8 cellular contexts compared by ENCODE assay signal in the genomic region with DNA sequence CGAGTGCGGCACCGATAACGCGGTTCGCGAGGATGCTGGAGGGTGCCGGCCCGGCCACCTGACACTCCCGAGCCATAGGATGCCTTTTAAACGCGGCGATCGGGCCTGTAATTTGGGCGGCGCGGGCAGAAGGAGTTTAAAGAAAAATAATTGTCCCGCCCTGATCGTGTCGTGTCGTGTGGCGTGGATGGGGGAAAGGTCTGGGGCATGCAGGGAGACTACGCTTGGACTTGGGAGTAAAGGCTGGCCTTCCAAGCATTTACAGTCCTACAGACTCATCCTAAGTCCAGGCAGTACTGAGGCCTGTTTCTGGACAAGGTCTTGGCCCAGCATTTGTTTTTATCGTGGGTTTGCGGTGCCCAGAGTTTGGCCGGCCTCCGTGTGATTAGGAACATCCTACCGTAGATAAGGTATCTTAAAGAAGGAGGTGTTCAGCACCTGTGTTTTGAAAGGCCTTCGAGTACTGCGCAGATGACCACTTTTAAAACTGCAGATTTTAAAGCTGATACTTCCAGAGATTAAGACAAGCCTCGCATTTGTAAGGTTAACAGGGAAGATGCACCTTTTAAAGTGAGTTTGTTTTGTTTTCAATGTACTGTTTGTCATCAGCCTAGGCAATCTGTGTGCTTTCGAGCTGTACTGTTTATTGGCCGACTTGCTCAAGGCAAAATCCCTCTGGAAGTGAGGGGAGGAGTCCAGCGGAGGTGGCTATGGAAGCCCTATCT. TPM values are rescaled to one million over a fixed set of nuclear protein-coding genes. Genes with fewer than 3 reads are reported as not detected.
DNase-seq lines count a peak whose midpoint lies in the region; ATAC-seq and TF ChIP-seq lines count a peak whose summit lies in the region.

No MANE protein-coding gene starts in this region.

- H3K27me3 Mint-ChIP-seq in T-helper 17 cell: no peaks in the 10 kb centered on the region
- no peaks in the 10 kb centered on the region for H3K27me3 Mint-ChIP-seq in type B pancreatic cell

- peaks cover 6% of the 10 kb centered on the region for H3K4me1 ChIP-seq in effector memory CD4-positive, alpha-beta T cell (ENCODE audit: control insufficient read depth, insufficient read depth, low read length, poor library complexity, severe bottlenecking)

- peak overlapping the region; percentile 30 for H3K27ac ChIP-seq in effector memory CD4-positive, alpha-beta T cell (ENCODE audit: insufficient read depth, low read length, poor library complexity, severe bottlenecking)

- H3K4me3 ChIP-seq in effector memory CD4-positive, alpha-beta T cell (ENCODE audit: insufficient read depth, low read depth, low read length, poor library complexity, severe bottlenecking): peak overlapping the region; percentile 78

- H3K4me3 Mint-ChIP-seq in T-helper 17 cell (peak overlapping the region; percentile 95), type B pancreatic cell (peak overlapping the region; percentile 94)

- H3K9me3 ChIP-seq in T-helper 17 cell (ENCODE audit: control insufficient read depth, low read length, poor library complexity, severe bottlenecking): no peaks in the 10 kb centered on the region
- no peaks in the 10 kb centered on the region for H3K9me3 ChIP-seq in effector memory CD4-positive, alpha-beta T cell (ENCODE audit: control insufficient read depth, low read length)

- H3K4me1 Mint-ChIP-seq in T-helper 17 cell (peaks cover 32% of the 10 kb centered on the region), type B pancreatic cell (ENCODE audit: unreplicated experiment) (peaks cover 26% of the 10 kb centered on the region)

- H3K36me3 ChIP-seq in effector memory CD4-positive, alpha-beta T cell (ENCODE audit: control insufficient read depth, insufficient read depth, low read length): no peaks in the 10 kb centered on the region

- DNase-seq in SKM-1 treated with dmso at 0.1 percent for 144 hours (lab: John Stamatoyannopoulos, UW; ENCODE audit: unreplicated experiment) (peak; percentile 17), SKM-1 (lab: John Stamatoyannopoulos, UW; ENCODE audit: unreplicated experiment) (no peak), NAMALWA (ENCODE audit: low spot score) (peak; percentile 47), T-helper 17 cell (no peak), lung microvascular endothelial cell (ENCODE audit: low read depth in 2 of 2) (peak; percentile 84 to 88), type B pancreatic cell (ENCODE audit: extremely low spot score, unreplicated experiment) (no peak)
- DNase-seq in effector memory CD4-positive, alpha-beta T cell: no peak

- ATAC-seq in T-helper 17 cell (no peak), GM18907 (IDR thresholded peaks at IDR 0.05; ENCODE audit: unreplicated experiment) (no peak)

- H3K9me3 Mint-ChIP-seq in type B pancreatic cell: no peaks in the 10 kb centered on the region

- TF ChIP-seq CTCF in type B pancreatic cell (conservative IDR thresholded peaks at IDR 0.05): no peak

- H3K27me3 ChIP-seq in effector memory CD4-positive, alpha-beta T cell (replicated peaks; ENCODE audit: control insufficient read depth, insufficient read depth, low read length, poor library complexity, severe bottlenecking): no peaks in the 10 kb centered on the region

- peak overlapping the region; percentile 97 for H3K27ac Mint-ChIP-seq in T-helper 17 cell
- peak overlapping the region; percentile 90 for H3K27ac Mint-ChIP-seq in type B pancreatic cell

- H3K36me3 Mint-ChIP-seq in T-helper 17 cell (ENCODE audit: low read depth) (peaks cover 5% of the 10 kb centered on the region), type B pancreatic cell (peaks cover 39% of the 10 kb centered on the region)

RNA-seq across cellular contexts. Expression of gene WEE1, which starts 1.5 kb away (rescaled TPM):
- 10 to 100 TPM; 20.8 to 24.9 TPM for total RNA-seq in T-helper 17 cell
- 12.9 and 20.6 TPM in 2 replicates for total RNA-seq in lung microvascular endothelial cell
- total RNA-seq in type B pancreatic cell (ENCODE audit: low replicate concordance): 80.1 and 104 TPM in 2 replicates

Comparison
In these comparisons a context has a peak if more than half of its experiments do, and no peak if none do; other contexts are left out.
1. DNase-seq: peak in SKM-1 treated with dmso at 0.1 percent for 144 hours (single experiment), NAMALWA (single experiment) and lung microvascular endothelial cell (2 of 2); none in SKM-1 (single experiment), T-helper 17 cell (0 of 3), effector memory CD4-positive, alpha-beta T cell (0 of 3) and type B pancreatic cell (single experiment).